ENCODE assay signal across 15 cellular contexts in genomic region chr1:24508911-24509310, GRCh38. TPM values are rescaled to one million over a fixed set of nuclear protein-coding genes. Genes with fewer than 3 reads are reported as not detected.
"Had no signal": no experiment of that assay in that cellular context is flagged by ENCODE, and none has a peak within 500 bp of the region (broad histone marks: within the 10 kb centered on the region; RNA-seq: fewer than 3 reads in every experiment).

No MANE protein-coding gene starts in this region.

- H3K4me1 ChIP-seq: ascending aorta, gastrocnemius medialis had no signal

- H3K4me3 Mint-ChIP-seq: nephron progenitor cell had no signal

- H3K27me3 ChIP-seq: ascending aorta, left lung had no signal

- ATAC-seq: gastrocnemius medialis, left lung, sciatic nerve, SK-N-SH treated with all-trans-retinoic acid at 6 μM for 48 hours had no signal

- H3K4me3 ChIP-seq: ascending aorta, gastrocnemius medialis, left lung, spleen, thoracic aorta had no signal

- H3K27ac ChIP-seq: ascending aorta, gastrocnemius medialis, left lung, thoracic aorta had no signal

- DNase-seq: activated CD4-positive, CD25-positive, alpha-beta regulatory T cell treated with anti-CD3 and anti-CD28 coated beads, Interleukin-2, amount 50 U/mL, for 72 hours; gastrocnemius medialis; left lung; nephron progenitor cell; spleen; stimulated activated CD4-positive, alpha-beta T cell treated with anti-CD3 and anti-CD28 coated beads, Interleukin-2, amount 100 ng/mL, for 24 hours; stimulated activated naive CD4-positive, alpha-beta T cell treated with Interleukin-2 at 50 U/mL for 16 hours had no signal

- H3K9me3 Mint-ChIP-seq: T-helper 1 cell treated with Interleukin-12 subunit alpha and Interleukin-12 subunit beta and Interleukin-4 antibody, amounts not matched to agents 30 μg/mL and 1 μg/mL, for 36 hours had no signal

- H3K27ac Mint-ChIP-seq: nephron progenitor cell had no signal

- H3K9me3 ChIP-seq: ascending aorta, gastrocnemius medialis, left lung, spleen, thoracic aorta had no signal

- H3K36me3 ChIP-seq: ascending aorta, gastrocnemius medialis, left lung, spleen, thoracic aorta had no signal

RNA-seq across cellular contexts. Expression of gene NCMAP, which starts 47.0 kb away (rescaled TPM):
- total RNA-seq: ascending aorta, fibroblast of lung, osteocyte, pulmonary artery endothelial cell had no signal
- polyA plus RNA-seq: fibroblast of lung had no signal
